In genomic region chrX:153925387-153925738, GRCh38 we compare ENCODE assay signal across 2 cellular contexts.
TF ChIP-seq lines count a peak whose summit lies in the region.

No MANE protein-coding gene starts in this region.

TF ChIP-seq in liver, 16 proteins besides CTCF, POLR2A, EP300 and RAD21:
- TF ChIP-seq EGR1 (IDR thresholded peaks at IDR 0.05; ENCODE audit: low read depth in 2 of 2) (no peak), FOXA1 (IDR thresholded peaks at IDR 0.05) (no peak), RXRA (IDR thresholded peaks at IDR 0.05) (no peak), YY1 (IDR thresholded peaks at IDR 0.05) (no peak), HNF4A (conservative IDR thresholded peaks at IDR 0.05) (no peak), SP1 (IDR thresholded peaks at IDR 0.05) (no peak), JUND (IDR thresholded peaks at IDR 0.05) (no peak), ATF3 (IDR thresholded peaks at IDR 0.05) (no peak), HNF4G (IDR thresholded peaks at IDR 0.05) (no peak), ZBTB33 (IDR thresholded peaks at IDR 0.05) (no peak), NR2F2 (IDR thresholded peaks at IDR 0.05) (no peak), TAF1 (conservative IDR thresholded peaks at IDR 0.05) (no peak), GABPA (IDR thresholded peaks at IDR 0.05 in 1 of 2, conservative IDR thresholded peaks at IDR 0.05 in 1 of 2) (no peak), MAX (IDR thresholded peaks at IDR 0.05) (no peak), FOXA2 (IDR thresholded peaks at IDR 0.05) (no peak)

TF ChIP-seq in HepG2, 621 proteins besides CTCF, POLR2A, EP300 and RAD21:
- TF ChIP-seq, protein P1, sequence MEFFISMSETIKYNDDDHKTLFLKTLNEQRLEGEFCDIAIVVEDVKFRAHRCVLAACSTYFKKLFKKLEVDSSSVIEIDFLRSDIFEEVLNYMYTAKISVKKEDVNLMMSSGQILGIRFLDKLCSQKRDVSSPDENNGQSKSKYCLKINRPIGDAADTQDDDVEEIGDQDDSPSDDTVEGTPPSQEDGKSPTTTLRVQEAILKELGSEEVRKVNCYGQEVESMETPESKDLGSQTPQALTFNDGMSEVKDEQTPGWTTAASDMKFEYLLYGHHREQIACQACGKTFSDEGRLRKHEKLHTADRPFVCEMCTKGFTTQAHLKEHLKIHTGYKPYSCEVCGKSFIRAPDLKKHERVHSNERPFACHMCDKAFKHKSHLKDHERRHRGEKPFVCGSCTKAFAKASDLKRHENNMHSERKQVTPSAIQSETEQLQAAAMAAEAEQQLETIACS (CRISPR knock-in tag; IDR thresholded peaks at IDR 0.05): no peak
- TF ChIP-seq MED8 (CRISPR knock-in tag; IDR thresholded peaks at IDR 0.05; ENCODE audit: insufficient replicate concordance): no peak
- TF ChIP-seq ZNF724P (CRISPR knock-in tag; IDR thresholded peaks at IDR 0.05; ENCODE audit: borderline replicate concordance): no peak
- TF ChIP-seq SAP130 (CRISPR knock-in tag; IDR thresholded peaks at IDR 0.05; ENCODE audit: low read depth): no peak
- TF ChIP-seq NR1H2 (CRISPR knock-in tag; IDR thresholded peaks at IDR 0.05; ENCODE audit: borderline replicate concordance, low read depth): no peak
- TF ChIP-seq HOXA7 (CRISPR knock-in tag; IDR thresholded peaks at IDR 0.05): no peak
- no peak for TF ChIP-seq ZNF781 (CRISPR knock-in tag; IDR thresholded peaks at IDR 0.05; ENCODE audit: borderline replicate concordance, not compliant biosample characterization)
- TF ChIP-seq EEA1 (CRISPR knock-in tag; IDR thresholded peaks at IDR 0.05; ENCODE audit: borderline replicate concordance): no peak
- TF ChIP-seq, protein P2, sequence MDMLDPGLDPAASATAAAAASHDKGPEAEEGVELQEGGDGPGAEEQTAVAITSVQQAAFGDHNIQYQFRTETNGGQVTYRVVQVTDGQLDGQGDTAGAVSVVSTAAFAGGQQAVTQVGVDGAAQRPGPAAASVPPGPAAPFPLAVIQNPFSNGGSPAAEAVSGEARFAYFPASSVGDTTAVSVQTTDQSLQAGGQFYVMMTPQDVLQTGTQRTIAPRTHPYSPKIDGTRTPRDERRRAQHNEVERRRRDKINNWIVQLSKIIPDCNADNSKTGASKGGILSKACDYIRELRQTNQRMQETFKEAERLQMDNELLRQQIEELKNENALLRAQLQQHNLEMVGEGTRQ (IDR thresholded peaks at IDR 0.05; ENCODE audit: low read depth, low read length): no peak
- TF ChIP-seq, protein P2 (CRISPR knock-in tag; IDR thresholded peaks at IDR 0.05; ENCODE audit: borderline replicate concordance): no peak
- TF ChIP-seq ZNF430 (CRISPR knock-in tag; IDR thresholded peaks at IDR 0.05): no peak
- TF ChIP-seq PTBP1 (IDR thresholded peaks at IDR 0.05; ENCODE audit: low read depth, low read length, poor library complexity, severe bottlenecking): no peak
- no peak for TF ChIP-seq ZNF720 (CRISPR knock-in tag; IDR thresholded peaks at IDR 0.05)
- no peak for TF ChIP-seq ZNF772 (CRISPR knock-in tag; IDR thresholded peaks at IDR 0.05)
- no peak for TF ChIP-seq ZNF333 (CRISPR knock-in tag; IDR thresholded peaks at IDR 0.05; ENCODE audit: borderline replicate concordance)
- no peak for TF ChIP-seq RARA (CRISPR knock-in tag; IDR thresholded peaks at IDR 0.05)
